Comparison of ENCODE assay signal across 8 cellular contexts in the genomic region with DNA sequence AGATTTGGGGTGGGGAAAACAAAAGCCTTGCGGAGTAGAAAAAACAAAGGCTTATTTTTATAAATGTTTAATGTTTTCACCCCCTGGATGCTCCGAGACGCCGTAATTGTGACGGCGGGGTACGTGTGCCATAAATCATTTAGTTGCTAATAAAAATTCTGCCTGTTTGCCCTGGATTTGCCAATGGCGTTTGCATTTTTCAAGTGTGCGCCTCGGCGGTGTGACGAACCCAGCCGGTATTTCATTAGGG. TPM values are rescaled to one million over a fixed set of nuclear protein-coding genes. Genes with fewer than 3 reads are reported as not detected.
DNase-seq lines count a peak whose midpoint lies in the region; ATAC-seq, FAIRE-seq and TF ChIP-seq lines count a peak whose summit lies in the region.

No MANE protein-coding gene starts in this region.

- H3F3A ChIP-seq in PC-9 (ENCODE audit: insufficient read depth, low read depth), result peaks cover 55% of the 10 kb centered on the region

- TF ChIP-seq CTCF in PC-9 (conservative IDR thresholded peaks at IDR 0.05) (no peak), fibroblast of mammary gland (conservative IDR thresholded peaks at IDR 0.05; ENCODE audit: control insufficient read depth, insufficient read depth, low read depth, low read length) (no peak), omental fat pad (IDR thresholded peaks at IDR 0.05) (no peak)

- peak overlapping the region in 5 of 10 donors; percentile 14 to 85 (median 74) for H3K4me3 Mint-ChIP-seq in naive thymus-derived CD4-positive, alpha-beta T cell

- H3K4me1 Mint-ChIP-seq in naive thymus-derived CD4-positive, alpha-beta T cell, result peaks cover 26 to 50% (median 34%) of the 10 kb centered on the region in 7 donors

- H3K4me3 ChIP-seq in H7 (ENCODE audit: insufficient read depth, low read depth, low read length) (peak overlapping the region; percentile 74), PC-9 (peak overlapping the region; percentile 96), fibroblast of mammary gland (ENCODE audit: control insufficient read depth, low read depth, low read length) (peak overlapping the region; percentile 86)
- no peak overlapping the region for H3K4me3 ChIP-seq in naive thymus-derived CD4-positive, alpha-beta T cell (ENCODE audit: low read length)

- peak overlapping the region in 1 of 9 donors; percentile 84 for H3K27ac Mint-ChIP-seq in naive thymus-derived CD4-positive, alpha-beta T cell

- peaks cover 95% of the 10 kb centered on the region for H3K79me2 ChIP-seq in PC-9 (ENCODE audit: low read depth)

- H3K4me1 ChIP-seq in PC-9 (replicated peaks; ENCODE audit: insufficient read depth), result peaks cover 7% of the 10 kb centered on the region; the same call in 1 of the 2 replicates
- peaks cover 24 to 49% of the 10 kb centered on the region in 2 donors for H3K4me1 ChIP-seq in naive thymus-derived CD4-positive, alpha-beta T cell (ENCODE audit: control insufficient read depth in 2 of 2, insufficient read depth in 2 of 2, low read length in 2 of 2)

- intact Hi-C loops in PC-9 (cut with micrococcal nuclease; ENCODE audit: unreplicated experiment), result no loop called here
- intact Hi-C loops in naive thymus-derived CD4-positive, alpha-beta T cell (cut with micrococcal nuclease), result no loop called here

- H3K27me3 ChIP-seq in H7 (ENCODE audit: control insufficient read depth, insufficient read depth, low read length) (peaks cover 61% of the 10 kb centered on the region), PC-9 (ENCODE audit: insufficient read depth, low read depth) (no peaks in the 10 kb centered on the region)
- H3K27me3 ChIP-seq in naive thymus-derived CD4-positive, alpha-beta T cell (ENCODE audit: control insufficient read depth in 2 of 2, insufficient read depth in 2 of 2, low read length in 2 of 2), result peaks cover 29 to 52% of the 10 kb centered on the region in 2 donors

- DNase-seq in H7, result no peak
- peak in 1 of 2 experiments; percentile 73 for DNase-seq in PC-9
- peak; percentile 74 for DNase-seq in fibroblast of mammary gland (ENCODE audit: low read depth)
- DNase-seq in renal cortical epithelial cell (ENCODE audit: low read depth), result peak; percentile 49
- no peak for DNase-seq in GM12892 (ENCODE audit: insufficient read length)
- no peak for DNase-seq in naive thymus-derived CD4-positive, alpha-beta T cell
- DNase-seq in omental fat pad (ENCODE audit: low spot score), result no peak

- ATAC-seq in naive thymus-derived CD4-positive, alpha-beta T cell, result no peak
- ATAC-seq in omental fat pad (ENCODE audit: low FRiP score) (no peak), HG02885 (IDR thresholded peaks at IDR 0.05; ENCODE audit: poor library complexity, unreplicated experiment) (no peak)

- H3K4me2 ChIP-seq in PC-9, result peak overlapping the region; percentile 96

- BruUV-seq in PC-9 (replicated peaks; lab: Mats Ljungman, UMichigan), result no TSS peak

- H4K20me1 ChIP-seq in PC-9 (ENCODE audit: insufficient read depth), result peaks cover 12% of the 10 kb centered on the region

- H3K27ac ChIP-seq in PC-9, result peak overlapping the region; percentile 94
- H3K27ac ChIP-seq in naive thymus-derived CD4-positive, alpha-beta T cell (ENCODE audit: low read depth, low read length), result no peak overlapping the region

- H3K36me3 Mint-ChIP-seq in naive thymus-derived CD4-positive, alpha-beta T cell, result peaks cover 0 to 4% (median 0%) of the 10 kb centered on the region in 5 donors

- no peaks in the 10 kb centered on the region for H3K9me2 ChIP-seq in PC-9 (ENCODE audit: insufficient read depth)

- H3K9me3 ChIP-seq in PC-9 (ENCODE audit: insufficient read depth, low read depth), result no peaks in the 10 kb centered on the region
- no peaks in the 10 kb centered on the region for H3K9me3 ChIP-seq in naive thymus-derived CD4-positive, alpha-beta T cell (ENCODE audit: control insufficient read depth in 2 of 3, low read length in 3 of 3)

- POLR2A ChIA-PET in PC-9 (lab: Charles Lee; ENCODE audit: unreplicated experiment), result interaction anchor here (0.5 kb wide), 1 partner anchor 9 kb away, joined by 11 read pairs; no protein-coding TSS in a partner anchor
- POLR2A ChIA-PET in naive thymus-derived CD4-positive, alpha-beta T cell (lab: Charles Lee), result no interaction called here

- no peak for FAIRE-seq in GM12892 (lab: Jason Lieb, UNC)

- H2AFZ ChIP-seq in PC-9, result peak overlapping the region; percentile 90

- peaks cover 41 to 80% (median 54%) of the 10 kb centered on the region in 5 donors for H3K27me3 Mint-ChIP-seq in naive thymus-derived CD4-positive, alpha-beta T cell

- H3K9me3 Mint-ChIP-seq in naive thymus-derived CD4-positive, alpha-beta T cell, result peaks cover 0 to 2% (median 0%) of the 10 kb centered on the region in 11 donors

- CTCF ChIA-PET in PC-9 (lab: Charles Lee), result no interaction called here
- CTCF ChIA-PET in naive thymus-derived CD4-positive, alpha-beta T cell (lab: Charles Lee), result no interaction called here

- TF ChIP-seq POLR2A in GM12892 (IDR thresholded peaks at IDR 0.05; ENCODE audit: low read depth, low read length), result no peak

- H3K36me3 ChIP-seq in H7 (replicated peaks; ENCODE audit: control insufficient read depth, insufficient read depth, low read length) (no peaks in the 10 kb centered on the region), PC-9 (ENCODE audit: low read depth) (no peaks in the 10 kb centered on the region)
- no peaks in the 10 kb centered on the region for H3K36me3 ChIP-seq in naive thymus-derived CD4-positive, alpha-beta T cell (ENCODE audit: control insufficient read depth in 2 of 3, insufficient read depth in 3 of 3, low read length in 3 of 3)

RNA-seq across cellular contexts. Expression of gene TNRC18, which starts 2.5 kb away (rescaled TPM):
- total RNA-seq in H7 (2014; rRNA removed; shearing (Covaris generic)), result 44.3 and 61.9 TPM in 2 replicates
- total RNA-seq in PC-9 (2021) (128 and 159 TPM in 2 replicates), renal cortical epithelial cell (9.9 and 91.0 TPM in 2 replicates), omental fat pad (10 to 100 TPM; 26.0 to 62.4 (median 29.4) TPM)
- polyA plus RNA-seq in GM12892 (2012; ENCODE audit: missing spikeins), result 8.6 TPM
- 10 to 100 TPM; 34.2 to 83.7 (median 49.3) TPM for total RNA-seq in naive thymus-derived CD4-positive, alpha-beta T cell
- polyA plus RNA-seq in naive thymus-derived CD4-positive, alpha-beta T cell, result under 1 TPM; 0.18 to 0.98 TPM

Comparison
In these comparisons a context has a peak if more than half of its experiments do, and no peak if none do; other contexts are left out.
1. DNase-seq: peak in fibroblast of mammary gland (single experiment) and renal cortical epithelial cell (single experiment); none in H7 (single experiment), GM12892 (single experiment), naive thymus-derived CD4-positive, alpha-beta T cell (0 of 9) and omental fat pad (single experiment).